ENCODE assay signal across 9 cellular contexts in the genomic region with DNA sequence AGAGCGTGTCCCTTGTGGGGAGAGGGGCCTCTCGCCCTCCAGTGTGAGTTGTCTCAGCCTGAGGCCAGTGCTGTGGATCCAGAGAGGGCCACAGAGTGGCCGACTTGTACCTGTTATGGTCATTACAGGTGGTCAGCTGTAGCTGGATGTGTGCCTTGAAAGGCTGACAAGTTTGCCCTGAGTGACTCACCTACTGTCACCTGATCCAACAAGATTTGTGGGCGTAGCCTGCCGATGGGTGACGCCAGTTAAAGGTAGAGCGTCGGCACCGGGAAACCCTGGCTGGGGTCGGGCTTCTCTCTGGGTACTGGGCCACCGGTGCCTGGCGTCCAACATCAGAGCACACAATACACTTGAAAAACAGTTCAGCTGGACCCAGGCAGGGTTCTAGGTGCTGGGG. TPM values are rescaled to one million over a fixed set of nuclear protein-coding genes. Genes with fewer than 3 reads are reported as not detected.
DNase-seq lines count a peak whose midpoint lies in the region; ATAC-seq and TF ChIP-seq lines count a peak whose summit lies in the region.
"Had no signal": no experiment of that assay in that cellular context is flagged by ENCODE, and none has a peak within 500 bp of the region (broad histone marks: within the 10 kb centered on the region; RNA-seq: fewer than 3 reads in every experiment).

No MANE protein-coding gene starts in this region.

- H3K9me3 ChIP-seq in Peyer's patch (no peaks in the 10 kb centered on the region), mononuclear cell (ENCODE audit: low read depth, low read length) (no peaks in the 10 kb centered on the region), gastroesophageal sphincter (no peaks in the 10 kb centered on the region)

- H3K36me3 ChIP-seq in ACC112 (ENCODE audit: insufficient read depth, low read length) (peaks cover 5% of the 10 kb centered on the region), Peyer's patch (no peaks in the 10 kb centered on the region), gastroesophageal sphincter (peaks cover 0 to 22% of the 10 kb centered on the region in 2 donors)

- H2AFZ ChIP-seq in ACC112 (ENCODE audit: low read length, unreplicated experiment) = no peak overlapping the region

- H3K79me2 ChIP-seq in ACC112 (ENCODE audit: control insufficient read depth, insufficient read depth, low read length, unreplicated experiment) = peaks cover 7% of the 10 kb centered on the region

- TF ChIP-seq EP300 in gastroesophageal sphincter (IDR thresholded peaks at IDR 0.05) = no peak

- peaks cover 32% of the 10 kb centered on the region for H3K4me1 ChIP-seq in ACC112 (ENCODE audit: control insufficient read depth, insufficient read depth, low read length, unreplicated experiment)
- peaks cover 9 to 44% (median 31%) of the 10 kb centered on the region in 4 donors for H3K4me1 ChIP-seq in Peyer's patch
- H3K4me1 ChIP-seq in mononuclear cell (ENCODE audit: insufficient read depth, low read length) = peaks cover 89% of the 10 kb centered on the region
- peaks cover 2 to 26% (median 8%) of the 10 kb centered on the region in 3 donors for H3K4me1 ChIP-seq in gastroesophageal sphincter

- WGBS in gastroesophageal sphincter (ENCODE audit: low coverage in 1 of 2), 2 donors = 94 to 100% methylated on average over 1 to 6 of the region's 12 CpGs

- H3K27ac ChIP-seq in ACC112 (ENCODE audit: low read depth, low read length) = peak overlapping the region; percentile 1; the same call in 1 of the 2 replicates
- peak overlapping the region; percentile 91 to 98 (median 98) for H3K27ac ChIP-seq in Peyer's patch
- peak overlapping the region in 2 of 4 donors; percentile 48 to 82 for H3K27ac ChIP-seq in gastroesophageal sphincter

- H3K4me3 ChIP-seq in ACC112 (ENCODE audit: low read depth, low read length) (no peak overlapping the region), Peyer's patch (peak overlapping the region; percentile 18 to 47 (median 24)), mononuclear cell (ENCODE audit: low read length) (peak overlapping the region; percentile 39), gastroesophageal sphincter (no peak overlapping the region)

- peak; percentile 69 to 90 (median 72) for DNase-seq in Peyer's patch
- peak; percentile 60 for DNase-seq in activated naive CD4-positive, alpha-beta T cell treated with anti-CD3 and anti-CD28 coated beads, Interleukin-2, amount 50 U/mL, for 16 hours
- no peak for DNase-seq in left lobe of liver (ENCODE audit: low spot score)
- DNase-seq: T1000 had no signal

- TF ChIP-seq CTCF in Peyer's patch (IDR thresholded peaks at IDR 0.05) (no peak), gastroesophageal sphincter (IDR thresholded peaks at IDR 0.05) (no peak)

- no peak for ATAC-seq in HG02588 (IDR thresholded peaks at IDR 0.05; ENCODE audit: unreplicated experiment)
- no peak for ATAC-seq in left lobe of liver
- no peak for ATAC-seq in HG02763 (IDR thresholded peaks at IDR 0.05; ENCODE audit: unreplicated experiment)
- ATAC-seq in gastroesophageal sphincter = no peak

- H3K27me3 ChIP-seq in ACC112 (ENCODE audit: insufficient read depth, low read length) (no peaks in the 10 kb centered on the region), Peyer's patch (no peaks in the 10 kb centered on the region), mononuclear cell (ENCODE audit: insufficient read depth, low read length) (no peaks in the 10 kb centered on the region), gastroesophageal sphincter (no peaks in the 10 kb centered on the region)

- TF ChIP-seq POLR2A in Peyer's patch (IDR thresholded peaks at IDR 0.05) (peak; percentile 41 to 61), gastroesophageal sphincter (IDR thresholded peaks at IDR 0.05) (no peak)

RNA-seq across cellular contexts. Expression of a gene that starts 2.8 kb away (rescaled TPM):
- total RNA-seq in Peyer's patch (10 to 100 TPM; 50.3 to 90.0 (median 70.6) TPM), mononuclear cell (37.8 TPM), left lobe of liver (5.7 TPM), gastroesophageal sphincter (1 to 10 TPM; 2.5 to 8.7 (median 5.9) TPM)

RNA-seq across cellular contexts. Expression of a gene that starts 14.9 kb away (rescaled TPM):
- 10 to 100 TPM in 2 of 4 donors, 1 to 10 TPM in 2; 9.6 to 17.3 (median 11.5) TPM for total RNA-seq in Peyer's patch
- 38.9 TPM for total RNA-seq in mononuclear cell
- 7.1 TPM for total RNA-seq in left lobe of liver
- 10 to 100 TPM; 11.0 to 23.4 (median 18.1) TPM for total RNA-seq in gastroesophageal sphincter

Comparison
In these comparisons a context has a peak if more than half of its experiments do, and no peak if none do; other contexts are left out.
1. H3K4me3 ChIP-seq: peak in Peyer's patch (4 of 4) and mononuclear cell (single experiment); none in ACC112 (single experiment) and gastroesophageal sphincter (0 of 2).
2. POLR2A ChIP-seq: peak in Peyer's patch (2 of 2); none in gastroesophageal sphincter (0 of 2).